In the genomic region with DNA sequence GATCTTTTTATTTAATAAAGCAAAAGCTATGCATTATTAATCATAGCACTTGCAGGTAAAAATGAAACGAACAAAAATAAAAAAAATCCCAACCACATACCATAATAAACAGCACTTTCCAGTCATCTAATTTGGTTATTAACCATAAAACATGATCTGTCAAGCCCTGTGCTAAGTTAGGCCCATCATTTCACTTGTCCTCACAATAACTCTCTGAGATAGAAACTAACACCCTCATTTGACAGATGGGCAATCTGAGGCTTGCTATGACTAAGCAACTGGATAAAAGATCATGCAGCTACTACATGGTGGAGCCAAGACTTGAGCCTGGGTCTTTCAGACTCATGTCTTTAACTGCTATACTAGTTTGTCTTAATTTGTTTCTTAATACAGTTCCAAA, we compare ENCODE assay signal across 1 cellular context.
TF ChIP-seq lines count a peak whose summit lies in the region.

No MANE protein-coding gene starts in this region.

TF ChIP-seq in GM12878, 131 proteins besides CTCF, POLR2A, EP300 and RAD21 (continues in another document):
- TF ChIP-seq, protein P1, sequence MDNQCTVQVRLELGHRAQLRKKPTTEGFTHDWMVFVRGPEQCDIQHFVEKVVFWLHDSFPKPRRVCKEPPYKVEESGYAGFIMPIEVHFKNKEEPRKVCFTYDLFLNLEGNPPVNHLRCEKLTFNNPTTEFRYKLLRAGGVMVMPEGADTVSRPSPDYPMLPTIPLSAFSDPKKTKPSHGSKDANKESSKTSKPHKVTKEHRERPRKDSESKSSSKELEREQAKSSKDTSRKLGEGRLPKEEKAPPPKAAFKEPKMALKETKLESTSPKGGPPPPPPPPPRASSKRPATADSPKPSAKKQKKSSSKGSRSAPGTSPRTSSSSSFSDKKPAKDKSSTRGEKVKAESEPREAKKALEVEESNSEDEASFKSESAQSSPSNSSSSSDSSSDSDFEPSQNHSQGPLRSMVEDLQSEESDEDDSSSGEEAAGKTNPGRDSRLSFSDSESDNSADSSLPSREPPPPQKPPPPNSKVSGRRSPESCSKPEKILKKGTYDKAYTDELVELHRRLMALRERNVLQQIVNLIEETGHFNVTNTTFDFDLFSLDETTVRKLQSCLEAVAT (IDR thresholded peaks at IDR 0.05): 0 out of 2 replicates have a peak, but pooled peaks have one; percentile 49
- TF ChIP-seq RUNX3 (IDR thresholded peaks at IDR 0.05; ENCODE audit: low read length) (peak; percentile 82), BRCA1 (IDR thresholded peaks at IDR 0.05; ENCODE audit: low read depth, low read length) (no peak), CHD4 (IDR thresholded peaks at IDR 0.05) (no peak), ATF7 (IDR thresholded peaks at IDR 0.05; ENCODE audit: low read depth) (peak; percentile 48), SP1 (IDR thresholded peaks at IDR 0.05; ENCODE audit: low read depth, low read length) (no peak), PAX5 (IDR thresholded peaks at IDR 0.05; ENCODE audit: borderline replicate concordance, low read depth, low read length) (peak; percentile 29; the same call in 1 of the 2 replicates), ZSCAN29 (IDR thresholded peaks at IDR 0.05) (no peak), POU2F2 (IDR thresholded peaks at IDR 0.05; ENCODE audit: borderline replicate concordance, low read depth, low read length) (peak; percentile 57; the same call in 1 of the 3 replicates), IKZF1 (conservative IDR thresholded peaks at IDR 0.05) (peak; percentile 36; the same call in 1 of the 2 replicates), RFX5 (IDR thresholded peaks at IDR 0.05; ENCODE audit: low read depth, low read length) (no peak), GATAD2B (conservative IDR thresholded peaks at IDR 0.05; ENCODE audit: low read depth) (no peak; the same call in 1 of the 2 replicates), SRF (IDR thresholded peaks at IDR 0.05; ENCODE audit: low read depth in 2 of 2, low read length in 2 of 2) (no peak), IKZF2 (IDR thresholded peaks at IDR 0.05) (peak; percentile 55 to 67; a peak in 1 of 4 replicates), JUNB (IDR thresholded peaks at IDR 0.05) (peak; percentile 28; the same call in 1 of the 2 replicates), EGR1 (IDR thresholded peaks at IDR 0.05; ENCODE audit: borderline replicate concordance in 1 of 2, low read depth in 2 of 2, low read length in 2 of 2) (no peak), MYC (IDR thresholded peaks at IDR 0.05; ENCODE audit: insufficient read depth, insufficient read length, insufficient replicate concordance, low read length, severe bottlenecking) (no peak), KAT2A (conservative IDR thresholded peaks at IDR 0.05; ENCODE audit: control insufficient read depth, low read depth, low read length) (no peak), CHD1 (IDR thresholded peaks at IDR 0.05; ENCODE audit: low read depth, low read length) (no peak), JUND (IDR thresholded peaks at IDR 0.05; ENCODE audit: low read depth, low read length) (peak; percentile 38; the same call in 1 of the 2 replicates), BCL11A (IDR thresholded peaks at IDR 0.05; ENCODE audit: low read depth, low read length) (peak; percentile 60; the same call in 1 of the 2 replicates), CHD2 (IDR thresholded peaks at IDR 0.05; ENCODE audit: borderline replicate concordance, low read depth, low read length) (no peak), ZNF384 (IDR thresholded peaks at IDR 0.05; ENCODE audit: borderline replicate concordance, low read depth, low read length) (peak; percentile 49; the same call in 1 of the 2 replicates), NR2C1 (IDR thresholded peaks at IDR 0.05) (no peak), ZZZ3 (IDR thresholded peaks at IDR 0.05; ENCODE audit: control insufficient read depth, insufficient read length, low read depth) (no peak), FOXM1 (IDR thresholded peaks at IDR 0.05; ENCODE audit: low read depth, low read length) (no peak), ESRRA (IDR thresholded peaks at IDR 0.05; ENCODE audit: low read length) (no peak), ZNF622 (IDR thresholded peaks at IDR 0.05) (no peak), NR2F1 (conservative IDR thresholded peaks at IDR 0.05) (peak; percentile 55; the same call in 1 of the 2 replicates), CBX5 (IDR thresholded peaks at IDR 0.05; ENCODE audit: low read depth) (no peak), CREM (IDR thresholded peaks at IDR 0.05; ENCODE audit: low read depth) (no peak), NBN (IDR thresholded peaks at IDR 0.05) (0 out of 2 replicates have a peak, but pooled peaks have one; percentile 29), SREBF1 (IDR thresholded peaks at IDR 0.05; ENCODE audit: low read length) (no peak), CREB1 (IDR thresholded peaks at IDR 0.05; ENCODE audit: low read depth) (no peak), SMARCA5 (IDR thresholded peaks at IDR 0.05) (no peak), STAT3 (IDR thresholded peaks at IDR 0.05; ENCODE audit: low read depth, low read length) (no peak), ZNF207 (IDR thresholded peaks at IDR 0.05; ENCODE audit: borderline replicate concordance) (no peak)
- TF ChIP-seq, protein P2, sequence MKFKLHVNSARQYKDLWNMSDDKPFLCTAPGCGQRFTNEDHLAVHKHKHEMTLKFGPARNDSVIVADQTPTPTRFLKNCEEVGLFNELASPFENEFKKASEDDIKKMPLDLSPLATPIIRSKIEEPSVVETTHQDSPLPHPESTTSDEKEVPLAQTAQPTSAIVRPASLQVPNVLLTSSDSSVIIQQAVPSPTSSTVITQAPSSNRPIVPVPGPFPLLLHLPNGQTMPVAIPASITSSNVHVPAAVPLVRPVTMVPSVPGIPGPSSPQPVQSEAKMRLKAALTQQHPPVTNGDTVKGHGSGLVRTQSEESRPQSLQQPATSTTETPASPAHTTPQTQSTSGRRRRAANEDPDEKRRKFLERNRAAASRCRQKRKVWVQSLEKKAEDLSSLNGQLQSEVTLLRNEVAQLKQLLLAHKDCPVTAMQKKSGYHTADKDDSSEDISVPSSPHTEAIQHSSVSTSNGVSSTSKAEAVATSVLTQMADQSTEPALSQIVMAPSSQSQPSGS (IDR thresholded peaks at IDR 0.05; ENCODE audit: low read length): 0 out of 2 replicates have a peak, but pooled peaks have one; percentile 27
- TF ChIP-seq, protein P3, sequence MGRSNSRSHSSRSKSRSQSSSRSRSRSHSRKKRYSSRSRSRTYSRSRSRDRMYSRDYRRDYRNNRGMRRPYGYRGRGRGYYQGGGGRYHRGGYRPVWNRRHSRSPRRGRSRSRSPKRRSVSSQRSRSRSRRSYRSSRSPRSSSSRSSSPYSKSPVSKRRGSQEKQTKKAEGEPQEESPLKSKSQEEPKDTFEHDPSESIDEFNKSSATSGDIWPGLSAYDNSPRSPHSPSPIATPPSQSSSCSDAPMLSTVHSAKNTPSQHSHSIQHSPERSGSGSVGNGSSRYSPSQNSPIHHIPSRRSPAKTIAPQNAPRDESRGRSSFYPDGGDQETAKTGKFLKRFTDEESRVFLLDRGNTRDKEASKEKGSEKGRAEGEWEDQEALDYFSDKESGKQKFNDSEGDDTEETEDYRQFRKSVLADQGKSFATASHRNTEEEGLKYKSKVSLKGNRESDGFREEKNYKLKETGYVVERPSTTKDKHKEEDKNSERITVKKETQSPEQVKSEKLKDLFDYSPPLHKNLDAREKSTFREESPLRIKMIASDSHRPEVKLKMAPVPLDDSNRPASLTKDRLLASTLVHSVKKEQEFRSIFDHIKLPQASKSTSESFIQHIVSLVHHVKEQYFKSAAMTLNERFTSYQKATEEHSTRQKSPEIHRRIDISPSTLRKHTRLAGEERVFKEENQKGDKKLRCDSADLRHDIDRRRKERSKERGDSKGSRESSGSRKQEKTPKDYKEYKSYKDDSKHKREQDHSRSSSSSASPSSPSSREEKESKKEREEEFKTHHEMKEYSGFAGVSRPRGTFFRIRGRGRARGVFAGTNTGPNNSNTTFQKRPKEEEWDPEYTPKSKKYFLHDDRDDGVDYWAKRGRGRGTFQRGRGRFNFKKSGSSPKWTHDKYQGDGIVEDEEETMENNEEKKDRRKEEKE (IDR thresholded peaks at IDR 0.05): no peak
- TF ChIP-seq, protein P4, sequence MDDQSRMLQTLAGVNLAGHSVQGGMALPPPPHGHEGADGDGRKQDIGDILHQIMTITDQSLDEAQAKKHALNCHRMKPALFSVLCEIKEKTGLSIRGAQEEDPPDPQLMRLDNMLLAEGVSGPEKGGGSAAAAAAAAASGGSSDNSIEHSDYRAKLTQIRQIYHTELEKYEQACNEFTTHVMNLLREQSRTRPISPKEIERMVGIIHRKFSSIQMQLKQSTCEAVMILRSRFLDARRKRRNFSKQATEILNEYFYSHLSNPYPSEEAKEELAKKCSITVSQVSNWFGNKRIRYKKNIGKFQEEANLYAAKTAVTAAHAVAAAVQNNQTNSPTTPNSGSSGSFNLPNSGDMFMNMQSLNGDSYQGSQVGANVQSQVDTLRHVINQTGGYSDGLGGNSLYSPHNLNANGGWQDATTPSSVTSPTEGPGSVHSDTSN (IDR thresholded peaks at IDR 0.05; ENCODE audit: insufficient replicate concordance, low read depth, low read length): peak; percentile 53
- TF ChIP-seq, protein P5, sequence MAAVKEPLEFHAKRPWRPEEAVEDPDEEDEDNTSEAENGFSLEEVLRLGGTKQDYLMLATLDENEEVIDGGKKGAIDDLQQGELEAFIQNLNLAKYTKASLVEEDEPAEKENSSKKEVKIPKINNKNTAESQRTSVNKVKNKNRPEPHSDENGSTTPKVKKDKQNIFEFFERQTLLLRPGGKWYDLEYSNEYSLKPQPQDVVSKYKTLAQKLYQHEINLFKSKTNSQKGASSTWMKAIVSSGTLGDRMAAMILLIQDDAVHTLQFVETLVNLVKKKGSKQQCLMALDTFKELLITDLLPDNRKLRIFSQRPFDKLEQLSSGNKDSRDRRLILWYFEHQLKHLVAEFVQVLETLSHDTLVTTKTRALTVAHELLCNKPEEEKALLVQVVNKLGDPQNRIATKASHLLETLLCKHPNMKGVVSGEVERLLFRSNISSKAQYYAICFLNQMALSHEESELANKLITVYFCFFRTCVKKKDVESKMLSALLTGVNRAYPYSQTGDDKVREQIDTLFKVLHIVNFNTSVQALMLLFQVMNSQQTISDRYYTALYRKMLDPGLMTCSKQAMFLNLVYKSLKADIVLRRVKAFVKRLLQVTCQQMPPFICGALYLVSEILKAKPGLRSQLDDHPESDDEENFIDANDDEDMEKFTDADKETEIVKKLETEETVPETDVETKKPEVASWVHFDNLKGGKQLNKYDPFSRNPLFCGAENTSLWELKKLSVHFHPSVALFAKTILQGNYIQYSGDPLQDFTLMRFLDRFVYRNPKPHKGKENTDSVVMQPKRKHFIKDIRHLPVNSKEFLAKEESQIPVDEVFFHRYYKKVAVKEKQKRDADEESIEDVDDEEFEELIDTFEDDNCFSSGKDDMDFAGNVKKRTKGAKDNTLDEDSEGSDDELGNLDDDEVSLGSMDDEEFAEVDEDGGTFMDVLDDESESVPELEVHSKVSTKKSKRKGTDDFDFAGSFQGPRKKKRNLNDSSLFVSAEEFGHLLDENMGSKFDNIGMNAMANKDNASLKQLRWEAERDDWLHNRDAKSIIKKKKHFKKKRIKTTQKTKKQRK (IDR thresholded peaks at IDR 0.05; ENCODE audit: low read depth, low read length): no peak
- TF ChIP-seq, protein P6, sequence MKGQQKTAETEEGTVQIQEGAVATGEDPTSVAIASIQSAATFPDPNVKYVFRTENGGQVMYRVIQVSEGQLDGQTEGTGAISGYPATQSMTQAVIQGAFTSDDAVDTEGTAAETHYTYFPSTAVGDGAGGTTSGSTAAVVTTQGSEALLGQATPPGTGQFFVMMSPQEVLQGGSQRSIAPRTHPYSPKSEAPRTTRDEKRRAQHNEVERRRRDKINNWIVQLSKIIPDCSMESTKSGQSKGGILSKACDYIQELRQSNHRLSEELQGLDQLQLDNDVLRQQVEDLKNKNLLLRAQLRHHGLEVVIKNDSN (IDR thresholded peaks at IDR 0.05; ENCODE audit: borderline replicate concordance, extremely low read length, insufficient read depth, low read depth, low read length): no peak
- TF ChIP-seq, protein P7, sequence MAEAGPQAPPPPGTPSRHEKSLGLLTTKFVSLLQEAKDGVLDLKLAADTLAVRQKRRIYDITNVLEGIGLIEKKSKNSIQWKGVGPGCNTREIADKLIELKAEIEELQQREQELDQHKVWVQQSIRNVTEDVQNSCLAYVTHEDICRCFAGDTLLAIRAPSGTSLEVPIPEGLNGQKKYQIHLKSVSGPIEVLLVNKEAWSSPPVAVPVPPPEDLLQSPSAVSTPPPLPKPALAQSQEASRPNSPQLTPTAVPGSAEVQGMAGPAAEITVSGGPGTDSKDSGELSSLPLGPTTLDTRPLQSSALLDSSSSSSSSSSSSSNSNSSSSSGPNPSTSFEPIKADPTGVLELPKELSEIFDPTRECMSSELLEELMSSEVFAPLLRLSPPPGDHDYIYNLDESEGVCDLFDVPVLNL (IDR thresholded peaks at IDR 0.05; ENCODE audit: low read depth, low read length): no peak
- TF ChIP-seq, protein P8, sequence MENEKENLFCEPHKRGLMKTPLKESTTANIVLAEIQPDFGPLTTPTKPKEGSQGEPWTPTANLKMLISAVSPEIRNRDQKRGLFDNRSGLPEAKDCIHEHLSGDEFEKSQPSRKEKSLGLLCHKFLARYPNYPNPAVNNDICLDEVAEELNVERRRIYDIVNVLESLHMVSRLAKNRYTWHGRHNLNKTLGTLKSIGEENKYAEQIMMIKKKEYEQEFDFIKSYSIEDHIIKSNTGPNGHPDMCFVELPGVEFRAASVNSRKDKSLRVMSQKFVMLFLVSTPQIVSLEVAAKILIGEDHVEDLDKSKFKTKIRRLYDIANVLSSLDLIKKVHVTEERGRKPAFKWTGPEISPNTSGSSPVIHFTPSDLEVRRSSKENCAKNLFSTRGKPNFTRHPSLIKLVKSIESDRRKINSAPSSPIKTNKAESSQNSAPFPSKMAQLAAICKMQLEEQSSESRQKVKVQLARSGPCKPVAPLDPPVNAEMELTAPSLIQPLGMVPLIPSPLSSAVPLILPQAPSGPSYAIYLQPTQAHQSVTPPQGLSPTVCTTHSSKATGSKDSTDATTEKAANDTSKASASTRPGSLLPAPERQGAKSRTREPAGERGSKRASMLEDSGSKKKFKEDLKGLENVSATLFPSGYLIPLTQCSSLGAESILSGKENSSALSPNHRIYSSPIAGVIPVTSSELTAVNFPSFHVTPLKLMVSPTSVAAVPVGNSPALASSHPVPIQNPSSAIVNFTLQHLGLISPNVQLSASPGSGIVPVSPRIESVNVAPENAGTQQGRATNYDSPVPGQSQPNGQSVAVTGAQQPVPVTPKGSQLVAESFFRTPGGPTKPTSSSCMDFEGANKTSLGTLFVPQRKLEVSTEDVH (IDR thresholded peaks at IDR 0.05; ENCODE audit: low read depth, partially characterized antibody): no peak
- TF ChIP-seq, protein P9, sequence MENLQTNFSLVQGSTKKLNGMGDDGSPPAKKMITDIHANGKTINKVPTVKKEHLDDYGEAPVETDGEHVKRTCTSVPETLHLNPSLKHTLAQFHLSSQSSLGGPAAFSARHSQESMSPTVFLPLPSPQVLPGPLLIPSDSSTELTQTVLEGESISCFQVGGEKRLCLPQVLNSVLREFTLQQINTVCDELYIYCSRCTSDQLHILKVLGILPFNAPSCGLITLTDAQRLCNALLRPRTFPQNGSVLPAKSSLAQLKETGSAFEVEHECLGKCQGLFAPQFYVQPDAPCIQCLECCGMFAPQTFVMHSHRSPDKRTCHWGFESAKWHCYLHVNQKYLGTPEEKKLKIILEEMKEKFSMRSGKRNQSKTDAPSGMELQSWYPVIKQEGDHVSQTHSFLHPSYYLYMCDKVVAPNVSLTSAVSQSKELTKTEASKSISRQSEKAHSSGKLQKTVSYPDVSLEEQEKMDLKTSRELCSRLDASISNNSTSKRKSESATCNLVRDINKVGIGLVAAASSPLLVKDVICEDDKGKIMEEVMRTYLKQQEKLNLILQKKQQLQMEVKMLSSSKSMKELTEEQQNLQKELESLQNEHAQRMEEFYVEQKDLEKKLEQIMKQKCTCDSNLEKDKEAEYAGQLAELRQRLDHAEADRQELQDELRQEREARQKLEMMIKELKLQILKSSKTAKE (IDR thresholded peaks at IDR 0.05; ENCODE audit: low read depth, poor library complexity, severe bottlenecking): peak; percentile 66
- TF ChIP-seq, protein P10, sequence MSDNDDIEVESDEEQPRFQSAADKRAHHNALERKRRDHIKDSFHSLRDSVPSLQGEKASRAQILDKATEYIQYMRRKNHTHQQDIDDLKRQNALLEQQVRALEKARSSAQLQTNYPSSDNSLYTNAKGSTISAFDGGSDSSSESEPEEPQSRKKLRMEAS (IDR thresholded peaks at IDR 0.05; ENCODE audit: low read depth, low read length): no peak
